ENCODE assay signal across 12 cellular contexts in genomic region chr7:50519350-50519749, GRCh38. TPM values are rescaled to one million over a fixed set of nuclear protein-coding genes. Genes with fewer than 3 reads are reported as not detected.
DNase-seq lines count a peak whose midpoint lies in the region; ATAC-seq, FAIRE-seq and TF ChIP-seq lines count a peak whose summit lies in the region.
"Not testable (repeated sequence)": the region's sequence is repeated elsewhere in the genome, so short reads cannot be mapped to it uniquely, and the experiment has no call there.
"Had no signal": no experiment of that assay in that cellular context is flagged by ENCODE, and none has a peak within 500 bp of the region (broad histone marks: within the 10 kb centered on the region; RNA-seq: fewer than 3 reads in every experiment).

No MANE protein-coding gene starts in this region.

- 78% methylated on average over 3 of the region's 3 CpGs for WGBS in esophagus muscularis mucosa

- not testable (repeated sequence) for H3K4me1 ChIP-seq in esophagus muscularis mucosa

- H3K36me3 ChIP-seq in esophagus muscularis mucosa: not testable (repeated sequence)

- DNase-seq in esophagus muscularis mucosa (ENCODE audit: extremely low spot score): peak; percentile 8
- not testable (repeated sequence) for DNase-seq in urothelium cell line (ENCODE audit: low spot score)

- not testable (repeated sequence) for H3K27ac ChIP-seq in esophagus muscularis mucosa (replicated peaks in 1 of 4)

- not testable (repeated sequence) for TF ChIP-seq CTCF in esophagus muscularis mucosa (IDR thresholded peaks at IDR 0.05)

- not testable (repeated sequence) for ATAC-seq in SK-N-SH treated with all-trans-retinoic acid at 6 μM for 48 hours

- intact Hi-C loops in esophagus muscularis mucosa (cut with DNase I): not testable (repeated sequence)

- TF ChIP-seq POLR2A in esophagus muscularis mucosa (IDR thresholded peaks at IDR 0.05; ENCODE audit: low read depth): not testable (repeated sequence)

- H3K4me3 ChIP-seq in esophagus muscularis mucosa: not testable (repeated sequence)

- not testable (repeated sequence) for TF ChIP-seq EP300 in esophagus muscularis mucosa (IDR thresholded peaks at IDR 0.05)

- H3K9me3 ChIP-seq in esophagus muscularis mucosa: not testable (repeated sequence)

- peak; percentile 27 for FAIRE-seq in urothelium cell line (lab: Jason Lieb, UNC)

- not testable (repeated sequence) for H3K27me3 ChIP-seq in esophagus muscularis mucosa

TF ChIP-seq in SK-N-SH treated with all-trans-retinoic acid at 6 μM for 48 hours, 23 proteins besides CTCF, POLR2A, EP300 and RAD21:
- peak; percentile 93 for TF ChIP-seq ZNF8 (CRISPR knock-in tag; IDR thresholded peaks at IDR 0.05)

RNA-seq across cellular contexts. Expression of gene DDC, which starts 45.9 kb away (rescaled TPM):
- total RNA-seq in esophagus muscularis mucosa: not detected
- total RNA-seq: A172; A673; B cell; CD4-positive, alpha-beta memory T cell; CD4-positive, alpha-beta T cell; CD4-positive, CD25-positive, alpha-beta regulatory T cell; CD8-positive, alpha-beta memory T cell; CD8-positive, alpha-beta T cell; Daoy had no signal
